16 cellular contexts compared by ENCODE assay signal in genomic region chr13:28584873-28585317, GRCh38.
DNase-seq lines count a peak whose midpoint lies in the region; ATAC-seq lines count a peak whose summit lies in the region.
"Had no signal": no experiment of that assay in that cellular context is flagged by ENCODE, and none has a peak within 500 bp of the region (broad histone marks: within the 10 kb centered on the region; RNA-seq: fewer than 3 reads in every experiment).

No MANE protein-coding gene starts in this region.

- no peaks in the 10 kb centered on the region for H3K36me3 Mint-ChIP-seq in T-helper 17 cell (ENCODE audit: low read depth)

- no peaks in the 10 kb centered on the region for H3K9me3 ChIP-seq in T-helper 17 cell (ENCODE audit: control insufficient read depth, low read length, poor library complexity, severe bottlenecking)
- H3K9me3 ChIP-seq in skeletal muscle satellite cell (replicated peaks; ENCODE audit: low read length): no peaks in the 10 kb centered on the region
- H3K9me3 ChIP-seq: breast epithelium, sigmoid colon had no signal

- no peaks in the 10 kb centered on the region for H3K27me3 ChIP-seq in skeletal muscle satellite cell (ENCODE audit: control insufficient read depth, insufficient read depth, low read length)
- H3K27me3 ChIP-seq: breast epithelium, sigmoid colon had no signal

- DNase-seq in GM04503 (ENCODE audit: low read depth) (peak; percentile 57), T-helper 17 cell (no peak), fibroblast of peridontal ligament (ENCODE audit: extremely low read depth) (peak; percentile 71), HuH-7 (ENCODE audit: low spot score) (no peak), cardiac septum (ENCODE audit: low spot score) (no peak)
- no peak for DNase-seq in stimulated activated CD4-positive, alpha-beta T cell treated with anti-CD3 and anti-CD28 coated beads, Interleukin-2, amount 100 ng/mL, for 48 hours
- DNase-seq: activated CD8-positive, alpha-beta memory T cell treated with anti-CD3 and anti-CD28 coated beads for 24 hours; activated effector memory CD4-positive, alpha-beta T cell treated with anti-CD3 and anti-CD28 coated beads, Interleukin-2, amount 50 U/mL, for 16 hours; hypothalamus; NCI-H2171; sigmoid colon had no signal

- peak overlapping the region; percentile 20 for H3K4me3 ChIP-seq in skeletal muscle satellite cell (ENCODE audit: low read length)
- H3K4me3 ChIP-seq: breast epithelium, lung, sigmoid colon had no signal

- no peaks in the 10 kb centered on the region for H3K36me3 ChIP-seq in skeletal muscle satellite cell (ENCODE audit: insufficient read depth, low read length)
- H3K36me3 ChIP-seq: breast epithelium, sigmoid colon had no signal

- H3K9ac ChIP-seq in skeletal muscle satellite cell (ENCODE audit: low read depth, low read length): peak overlapping the region; percentile 67

- intact Hi-C loops in cardiac septum (cut with DNase I): no loop called here

- H3K4me1 ChIP-seq in skeletal muscle satellite cell (ENCODE audit: control insufficient read depth, insufficient read depth, low read length): peaks cover 9% of the 10 kb centered on the region
- H3K4me1 ChIP-seq: breast epithelium, sigmoid colon had no signal

- no peak overlapping the region for H3K27ac Mint-ChIP-seq in T-helper 17 cell
- H3K27ac Mint-ChIP-seq: stimulated activated naive CD8-positive, alpha-beta T cell treated with anti-CD3 and anti-CD28 coated beads, Interleukin-15, Interleukin-2, amounts not matched to agents 100 ng/mL and 50 ng/mL, for 24 hours had no signal

- H3K4me3 Mint-ChIP-seq in T-helper 17 cell: peak overlapping the region; percentile 57
- H3K4me3 Mint-ChIP-seq: stimulated activated naive CD8-positive, alpha-beta T cell treated with anti-CD3 and anti-CD28 coated beads, Interleukin-15, Interleukin-2, amounts not matched to agents 100 ng/mL and 50 ng/mL, for 24 hours had no signal

- H3K27me3 Mint-ChIP-seq in T-helper 17 cell: peaks cover 19% of the 10 kb centered on the region

- peak overlapping the region; percentile 58 for H3K4me2 ChIP-seq in skeletal muscle satellite cell (ENCODE audit: low read length)

- peaks cover 15% of the 10 kb centered on the region for H3K4me1 Mint-ChIP-seq in T-helper 17 cell

- ATAC-seq in T-helper 17 cell (no peak), GM19395 (IDR thresholded peaks at IDR 0.05; ENCODE audit: unreplicated experiment) (no peak)

Comparison
In these comparisons a context has a peak if more than half of its experiments do, and no peak if none do; other contexts are left out.
1. DNase-seq: peak in GM04503 (single experiment) and fibroblast of peridontal ligament (single experiment); none in T-helper 17 cell (0 of 3), stimulated activated CD4-positive, alpha-beta T cell treated with anti-CD3 and anti-CD28 coated beads, Interleukin-2, amount 100 ng/mL, for 48 hours (0 of 2), HuH-7 (single experiment) and cardiac septum (single experiment).